Comparison of ENCODE assay signal across 21 cellular contexts in the genomic region with DNA sequence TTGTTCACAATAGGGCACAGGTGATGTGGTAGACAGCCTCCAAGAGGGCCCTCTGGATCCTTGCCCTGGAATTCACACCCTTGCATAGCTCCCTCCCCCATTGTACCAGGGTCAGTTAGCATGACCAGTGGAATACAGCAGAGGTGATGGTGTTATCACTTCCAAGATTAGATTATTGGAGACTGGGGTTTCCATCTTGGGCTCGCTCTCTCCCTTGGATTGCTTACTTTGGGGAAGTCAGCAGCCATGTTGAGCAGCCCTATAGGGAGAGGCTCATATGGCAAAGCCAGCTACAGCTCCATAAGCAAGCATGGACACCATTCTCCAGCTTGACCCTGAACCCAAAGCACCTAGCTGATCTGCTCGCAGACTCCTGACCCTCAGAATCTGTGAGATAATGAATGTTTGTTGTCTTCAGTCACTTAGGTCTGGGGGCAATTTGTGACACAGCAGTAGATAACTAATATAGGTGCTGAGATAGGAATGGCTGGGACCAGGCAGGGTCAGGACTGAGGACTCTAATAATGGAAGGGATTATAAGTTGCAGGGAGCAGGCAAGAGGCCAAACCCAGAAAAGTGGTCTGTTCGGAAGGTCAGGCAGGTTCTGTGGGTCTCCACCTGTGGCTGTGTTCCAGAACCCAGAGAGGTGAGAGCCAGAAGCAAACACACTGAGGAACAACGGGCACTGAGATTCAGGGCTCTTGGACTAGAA. TPM values are rescaled to one million over a fixed set of nuclear protein-coding genes. Genes with fewer than 3 reads are reported as not detected.
DNase-seq lines count a peak whose midpoint lies in the region; ATAC-seq and TF ChIP-seq lines count a peak whose summit lies in the region.
"Had no signal": no experiment of that assay in that cellular context is flagged by ENCODE, and none has a peak within 500 bp of the region (broad histone marks: within the 10 kb centered on the region; RNA-seq: fewer than 3 reads in every experiment).

No MANE protein-coding gene starts in this region.

- no peak for DNase-seq in WERI-Rb-1
- no peak for DNase-seq in mesenchymal stem cell
- DNase-seq in thyroid gland = peak; percentile 20 to 29
- no peak for DNase-seq in stimulated activated naive CD8-positive, alpha-beta T cell treated with anti-CD3 and anti-CD28 coated beads, Interleukin-15, amount 100 ng/mL, for 72 hours
- no peak for DNase-seq in left lung
- DNase-seq: Caco-2; CD4-positive, alpha-beta T cell; DMS 273 treated with DMSO at 0.1 percent for 48 hours; DMS79 treated with DMSO at 0.1 percent for 48 hours; GM23248; H9; MV-4-11; NCI-H1105 treated with DMSO at 0.1 percent for 48 hours; NCI-H2029 treated with DMSO at 0.1 percent for 48 hours; NCI-H345; NCI-H524; NCI-H82; Peyer's patch had no signal

- H3K9ac ChIP-seq in HUES48 (ENCODE audit: low read depth, low read length) (no peak overlapping the region), mesenchymal stem cell (ENCODE audit: low read length) (no peak overlapping the region)
- H3K9ac ChIP-seq: GM23248 had no signal

- peak overlapping the region; percentile 74 for H4K91ac ChIP-seq in mesenchymal stem cell (ENCODE audit: low read length)

- no peak for TF ChIP-seq POLR2A in thyroid gland (IDR thresholded peaks at IDR 0.05)

- H3K4ac ChIP-seq in mesenchymal stem cell (ENCODE audit: low read depth in 1 of 2, low read length in 2 of 2) = no peak overlapping the region

- 84% methylated on average over 3 of the region's 4 CpGs for WGBS in mesenchymal stem cell
- 92 to 96% methylated on average over 3 to 4 of the region's 4 CpGs for WGBS in thyroid gland, 2 donors

- no peak overlapping the region for H2BK120ac ChIP-seq in mesenchymal stem cell (ENCODE audit: low read depth, low read length)

- H3K9me3 Mint-ChIP-seq in stimulated activated naive CD8-positive, alpha-beta T cell treated with anti-CD3 and anti-CD28 coated beads, Interleukin-15, amount 100 ng/mL, for 72 hours = peaks cover 0 to 5% of the 10 kb centered on the region in 2 donors
- H3K9me3 Mint-ChIP-seq: CD4-positive, alpha-beta T cell; H9 had no signal

- no peak overlapping the region for H2BK12ac ChIP-seq in mesenchymal stem cell (ENCODE audit: low read length in 2 of 2)

- no peak overlapping the region for H2AK5ac ChIP-seq in mesenchymal stem cell (ENCODE audit: low read length, severe bottlenecking)

- no peak overlapping the region for H4K8ac ChIP-seq in mesenchymal stem cell (ENCODE audit: low read length)

- no peak overlapping the region for H2BK5ac ChIP-seq in mesenchymal stem cell (ENCODE audit: low read depth, low read length, poor library complexity, severe bottlenecking)

- no peak for ATAC-seq in stimulated activated naive CD8-positive, alpha-beta T cell treated with anti-CD3 and anti-CD28 coated beads, Interleukin-15, amount 100 ng/mL, for 72 hours
- ATAC-seq in GM21390 (IDR thresholded peaks at IDR 0.05; ENCODE audit: unreplicated experiment) = no peak
- no peak for ATAC-seq in left lung

- H3K4me3 ChIP-seq in HUES48 (ENCODE audit: low read depth, low read length) = no peak overlapping the region
- H3K4me3 ChIP-seq in WERI-Rb-1 (ENCODE audit: low read depth, low read length) = no peak overlapping the region
- no peak overlapping the region for H3K4me3 ChIP-seq in mesenchymal stem cell (ENCODE audit: insufficient read depth in 1 of 2, low read depth in 1 of 2, low read length in 2 of 2)
- H3K4me3 ChIP-seq in thyroid gland (replicated peaks in 1 of 3) = no peak overlapping the region
- no peak overlapping the region for H3K4me3 ChIP-seq in left lung
- H3K4me3 ChIP-seq: GM23248, Peyer's patch, SJSA1 had no signal

- no peak overlapping the region for H3K27ac Mint-ChIP-seq in stimulated activated naive CD8-positive, alpha-beta T cell treated with anti-CD3 and anti-CD28 coated beads, Interleukin-15, amount 100 ng/mL, for 72 hours
- H3K27ac Mint-ChIP-seq: CD4-positive, alpha-beta T cell; H9 had no signal

- no peak overlapping the region for H3K23ac ChIP-seq in mesenchymal stem cell (ENCODE audit: low read length in 2 of 2)

- no peaks in the 10 kb centered on the region for H3K27me3 Mint-ChIP-seq in stimulated activated naive CD8-positive, alpha-beta T cell treated with anti-CD3 and anti-CD28 coated beads, Interleukin-15, amount 100 ng/mL, for 72 hours
- H3K27me3 Mint-ChIP-seq: CD4-positive, alpha-beta T cell had no signal

- H3K9me3 ChIP-seq in HUES48 (ENCODE audit: control insufficient read depth, insufficient read depth, low read length) = no peaks in the 10 kb centered on the region
- H3K9me3 ChIP-seq in WERI-Rb-1 (ENCODE audit: severe bottlenecking) = peaks cover 9% of the 10 kb centered on the region
- peaks cover 3% of the 10 kb centered on the region for H3K9me3 ChIP-seq in mesenchymal stem cell (ENCODE audit: control insufficient read depth, low read length)
- H3K9me3 ChIP-seq in thyroid gland = no peaks in the 10 kb centered on the region
- H3K9me3 ChIP-seq in left lung = no peaks in the 10 kb centered on the region
- H3K9me3 ChIP-seq: Peyer's patch had no signal

- no peak overlapping the region for H3K4me2 ChIP-seq in mesenchymal stem cell (ENCODE audit: low read length, poor library complexity, severe bottlenecking)

- peaks cover 23% of the 10 kb centered on the region for H3K4me1 Mint-ChIP-seq in stimulated activated naive CD8-positive, alpha-beta T cell treated with anti-CD3 and anti-CD28 coated beads, Interleukin-15, amount 100 ng/mL, for 72 hours

- H3K27ac ChIP-seq in HUES48 (ENCODE audit: low read depth, low read length) = peak overlapping the region; percentile 2
- peak overlapping the region; percentile 51 for H3K27ac ChIP-seq in WERI-Rb-1
- no peak overlapping the region for H3K27ac ChIP-seq in mesenchymal stem cell (ENCODE audit: low read length, poor library complexity, severe bottlenecking)
- no peak overlapping the region for H3K27ac ChIP-seq in thyroid gland
- H3K27ac ChIP-seq in left lung = peak overlapping the region in 1 of 2 donors; percentile 4
- H3K27ac ChIP-seq: GM23248, Peyer's patch, SJSA1 had no signal

- H3K4me1 ChIP-seq in HUES48 (ENCODE audit: control insufficient read depth, insufficient read depth, low read length) = peaks cover 4% of the 10 kb centered on the region; the same call in 1 of the 2 replicates
- H3K4me1 ChIP-seq in mesenchymal stem cell (ENCODE audit: control insufficient read depth, insufficient read depth, low read depth, low read length) = peaks cover 2% of the 10 kb centered on the region
- no peaks in the 10 kb centered on the region for H3K4me1 ChIP-seq in thyroid gland
- peaks cover 18 to 57% of the 10 kb centered on the region in 2 donors for H3K4me1 ChIP-seq in left lung

- no peak overlapping the region for H3K14ac ChIP-seq in mesenchymal stem cell (ENCODE audit: low read length in 2 of 2)

- H3K27me3 ChIP-seq in HUES48 (ENCODE audit: control insufficient read depth, insufficient read depth, low read length) (no peaks in the 10 kb centered on the region), WERI-Rb-1 (ENCODE audit: insufficient read depth, low read depth, severe bottlenecking) (no peaks in the 10 kb centered on the region), mesenchymal stem cell (ENCODE audit: control insufficient read depth in 1 of 2, insufficient read depth in 1 of 2, low read length in 2 of 2) (no peaks in the 10 kb centered on the region), thyroid gland (no peaks in the 10 kb centered on the region), left lung (no peaks in the 10 kb centered on the region)
- H3K27me3 ChIP-seq: Peyer's patch, SJSA1 had no signal

- H3K79me1 ChIP-seq in mesenchymal stem cell (replicated peaks; ENCODE audit: low read length, poor library complexity, severe bottlenecking) = peaks cover 3% of the 10 kb centered on the region

- no peak overlapping the region for H2BK15ac ChIP-seq in mesenchymal stem cell (ENCODE audit: low read depth, poor library complexity, severe bottlenecking)

- peak overlapping the region in 1 of 2 experiments; percentile 46 for H3K18ac ChIP-seq in mesenchymal stem cell (ENCODE audit: low read depth in 1 of 2, low read length in 2 of 2)

- H2AFZ ChIP-seq in mesenchymal stem cell (ENCODE audit: low read depth, low read length) = no peak overlapping the region
- H2AFZ ChIP-seq: GM23248 had no signal

- H3K4me3 Mint-ChIP-seq in stimulated activated naive CD8-positive, alpha-beta T cell treated with anti-CD3 and anti-CD28 coated beads, Interleukin-15, amount 100 ng/mL, for 72 hours = no peak overlapping the region
- H3K4me3 Mint-ChIP-seq: CD4-positive, alpha-beta T cell; H9 had no signal

- TF ChIP-seq CTCF in WERI-Rb-1 (IDR thresholded peaks at IDR 0.05; ENCODE audit: low read depth, low read length) (no peak), thyroid gland (IDR thresholded peaks at IDR 0.05) (no peak), left lung (IDR thresholded peaks at IDR 0.05) (no peak)

- H3K36me3 ChIP-seq in HUES48 (ENCODE audit: control insufficient read depth, insufficient read depth, low read length) (no peaks in the 10 kb centered on the region), WERI-Rb-1 (no peaks in the 10 kb centered on the region), mesenchymal stem cell (ENCODE audit: control insufficient read depth in 1 of 2, insufficient read depth in 2 of 2, low read depth in 1 of 2, low read length in 2 of 2) (no peaks in the 10 kb centered on the region), thyroid gland (no peaks in the 10 kb centered on the region), left lung (no peaks in the 10 kb centered on the region)
- H3K36me3 ChIP-seq: Peyer's patch, SJSA1 had no signal

- intact Hi-C loops in thyroid gland (cut with DNase I) (no loop called here), left lung (cut with DNase I) (no loop called here)

RNA-seq across cellular contexts. Expression of gene TBXAS1, which starts 22.9 kb away (rescaled TPM):
- polyA plus RNA-seq in mesenchymal stem cell (2013, experiment 1 of 2) = 17.7 TPM
- polyA plus RNA-seq in mesenchymal stem cell (2013, experiment 2 of 2) = 19.0 TPM
- total RNA-seq in thyroid gland (10 to 100 TPM in 2 of 4 donors, 1 to 10 TPM in 2; 5.1 to 13.2 (median 8.7) TPM), left lung (100 to 1,000 TPM in 1 of 2 donors, 10 to 100 TPM in 1; 38.4 to 103 TPM)
- total RNA-seq: GM23248 had no signal

Comparison
In these comparisons a context has a peak if more than half of its experiments do, and no peak if none do; other contexts are left out.
1. H3K27ac ChIP-seq: peak in HUES48 (single experiment) and WERI-Rb-1 (single experiment); none in mesenchymal stem cell (single experiment) and thyroid gland (0 of 3).
2. DNase-seq: peak in thyroid gland (2 of 2); none in WERI-Rb-1 (single experiment), mesenchymal stem cell (single experiment), stimulated activated naive CD8-positive, alpha-beta T cell treated with anti-CD3 and anti-CD28 coated beads, Interleukin-15, amount 100 ng/mL, for 72 hours (0 of 2) and left lung (0 of 2).